In the genomic region with DNA sequence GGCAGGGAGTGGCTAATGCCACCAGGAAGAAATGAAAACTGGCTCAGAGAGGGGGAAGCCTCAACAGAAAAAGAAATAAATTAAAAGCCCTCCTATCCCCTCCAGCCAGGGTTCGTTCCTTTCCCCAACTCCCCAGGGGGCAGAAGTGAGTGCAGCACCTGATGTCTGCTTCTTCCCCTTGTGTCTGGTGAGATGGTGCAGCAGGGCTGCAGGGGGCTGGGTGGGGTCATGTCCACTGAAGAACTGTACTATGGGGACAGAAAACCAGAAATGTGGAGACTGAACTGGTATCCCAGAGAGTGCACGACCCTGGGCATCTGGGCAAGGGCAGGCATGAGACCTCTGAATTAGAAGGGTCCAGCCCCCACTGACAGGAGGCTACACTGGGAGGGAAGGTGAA, we compare ENCODE assay signal across 1 cellular context.
TF ChIP-seq lines count a peak whose summit lies in the region.

No MANE protein-coding gene starts in this region.

TF ChIP-seq in GM12878, 131 proteins besides CTCF, POLR2A, EP300 and RAD21:
- TF ChIP-seq RAD51 (IDR thresholded peaks at IDR 0.05) (no peak), ZNF274 (IDR thresholded peaks at IDR 0.05; ENCODE audit: insufficient read depth, insufficient read length) (no peak)
